ENCODE assay signal across 8 cellular contexts in the genomic region with DNA sequence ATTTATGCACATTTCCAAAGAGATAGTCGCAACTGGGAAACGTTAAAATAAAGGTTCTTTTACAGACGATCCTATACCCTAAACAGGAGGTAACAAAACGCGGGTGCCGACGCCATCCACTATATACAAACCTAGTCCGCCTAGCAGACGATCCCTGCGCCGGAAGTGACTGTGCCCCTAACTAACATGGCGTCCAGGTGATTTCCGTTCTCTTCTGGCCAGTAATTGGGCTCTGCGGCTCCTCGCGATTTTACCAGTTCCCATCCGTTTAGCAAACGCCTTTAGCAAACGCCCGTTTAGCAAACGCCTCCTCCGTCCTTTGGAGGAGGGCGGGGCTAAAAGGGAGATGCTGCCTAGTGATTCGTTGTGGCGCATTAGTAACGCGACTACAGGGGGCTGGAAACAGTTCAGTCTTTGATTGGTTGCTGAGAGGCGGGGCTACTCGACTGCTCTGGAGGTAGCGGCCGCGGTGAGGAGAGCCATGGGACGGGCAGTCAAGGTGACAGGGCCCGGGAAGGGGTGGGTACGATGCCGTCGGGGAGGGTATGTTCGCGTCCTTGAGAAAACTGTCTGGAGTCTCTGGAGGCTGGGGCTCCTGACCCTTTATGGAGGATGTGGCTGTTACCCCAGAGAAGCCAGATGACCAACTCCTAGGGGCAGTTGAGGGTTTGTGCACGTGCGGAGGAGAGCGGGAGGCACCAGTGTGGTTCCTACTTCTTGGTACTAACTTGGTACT. TPM values are rescaled to one million over a fixed set of nuclear protein-coding genes. Genes with fewer than 3 reads are reported as not detected.
DNase-seq lines count a peak whose midpoint lies in the region; ATAC-seq and TF ChIP-seq lines count a peak whose summit lies in the region.

LYRM7 (plus strand) TSS at position 405 of the 736 bp plus-strand sequence; CDS start at position 482, 77 bp downstream.

- H3K9me3 Mint-ChIP-seq in activated T-helper 17 cell treated with anti-CD3 and anti-CD28 coated beads, Interleukin-2, amount 50 U/mL, for 72 hours, result no peaks in the 10 kb centered on the region
- no peaks in the 10 kb centered on the region for H3K9me3 Mint-ChIP-seq in naive thymus-derived CD8-positive, alpha-beta T cell

- H3K27me3 Mint-ChIP-seq in activated T-helper 17 cell treated with anti-CD3 and anti-CD28 coated beads, Interleukin-2, amount 50 U/mL, for 72 hours, result no peaks in the 10 kb centered on the region
- H3K27me3 Mint-ChIP-seq in naive thymus-derived CD8-positive, alpha-beta T cell, result no peaks in the 10 kb centered on the region

- H3K4me1 Mint-ChIP-seq in activated T-helper 17 cell treated with anti-CD3 and anti-CD28 coated beads, Interleukin-2, amount 50 U/mL, for 72 hours, result peaks cover 27% of the 10 kb centered on the region
- peaks cover 32 to 59% (median 49%) of the 10 kb centered on the region in 4 donors for H3K4me1 Mint-ChIP-seq in naive thymus-derived CD8-positive, alpha-beta T cell

- peak within 1 kb of the TSS; percentile 92 for H3K4me3 Mint-ChIP-seq in activated T-helper 17 cell treated with anti-CD3 and anti-CD28 coated beads, Interleukin-2, amount 50 U/mL, for 72 hours
- H3K4me3 Mint-ChIP-seq in naive thymus-derived CD8-positive, alpha-beta T cell, result peak within 1 kb of the TSS; percentile 94 to 100 (median 98)

- ATAC-seq in activated T-helper 17 cell treated with anti-CD3 and anti-CD28 coated beads, Interleukin-2, amount 50 U/mL, for 72 hours (replicated peaks), result peak; percentile 97
- ATAC-seq in naive thymus-derived CD8-positive, alpha-beta T cell, result peak; percentile 94

- H3K4me3 ChIP-seq in LNCaP clone FGC (ENCODE audit: low read depth, low read length), result peak within 1 kb of the TSS; percentile 61
- peak within 1 kb of the TSS; percentile 84 for H3K4me3 ChIP-seq in fibroblast of mammary gland (ENCODE audit: control insufficient read depth, low read depth, low read length)

- POLR2A ChIA-PET in RWPE1 (lab: Yijun Ruan, JAX; ENCODE audit: low non-redundant PET), result no interaction called here
- POLR2A ChIA-PET in naive thymus-derived CD8-positive, alpha-beta T cell (lab: Charles Lee), result interaction anchor here (0.6 to 3.6 kb wide), 6 partner anchors 15 to 345 kb away, joined by 3 to 22 read pairs (median 3); partner anchors contain the start of gene CDC42SE2

- H3K27ac Mint-ChIP-seq in activated T-helper 17 cell treated with anti-CD3 and anti-CD28 coated beads, Interleukin-2, amount 50 U/mL, for 72 hours, result peak within 1 kb of the TSS; percentile 91
- peak within 1 kb of the TSS; percentile 88 to 99 (median 96) for H3K27ac Mint-ChIP-seq in naive thymus-derived CD8-positive, alpha-beta T cell

- TF ChIP-seq CTCF in LNCaP clone FGC (IDR thresholded peaks at IDR 0.05; ENCODE audit: control insufficient read depth, extremely low read depth, insufficient read depth) (no peak), RWPE1 (conservative IDR thresholded peaks at IDR 0.05; ENCODE audit: low read depth) (no peak), fibroblast of mammary gland (conservative IDR thresholded peaks at IDR 0.05; ENCODE audit: control insufficient read depth, insufficient read depth, low read depth, low read length) (no peak)

- CTCF ChIA-PET in RWPE1 (lab: Yijun Ruan, JAX), result no interaction called here

- DNase-seq in Daoy (ENCODE audit: low read depth) (peak; percentile 99), GOT3 (lab: John Stamatoyannopoulos, UW) (peak; percentile 96), LNCaP clone FGC (ENCODE audit: low read depth) (peak; percentile 99), RWPE1 (ENCODE audit: low spot score) (peak; percentile 97), fibroblast of mammary gland (ENCODE audit: low read depth) (peak; percentile 99)
- peak; percentile 77 to 99 (median 96) for DNase-seq in naive thymus-derived CD8-positive, alpha-beta T cell
- peak; percentile 85 to 97 (median 96) for DNase-seq in stimulated activated naive CD4-positive, alpha-beta T cell (lab: John Stamatoyannopoulos, UW)

- H3K36me3 Mint-ChIP-seq in activated T-helper 17 cell treated with anti-CD3 and anti-CD28 coated beads, Interleukin-2, amount 50 U/mL, for 72 hours (ENCODE audit: low read depth), result peaks cover 4% of the 10 kb centered on the region
- peaks cover 0 to 6% (median 2%) of the 10 kb centered on the region in 3 donors for H3K36me3 Mint-ChIP-seq in naive thymus-derived CD8-positive, alpha-beta T cell

- H3K27ac ChIP-seq in RWPE1, result peak within 1 kb of the TSS; percentile 75

RNA-seq across cellular contexts. Expression of gene LYRM7, which starts in this region (rescaled TPM):
- 14.9 and 22.0 TPM in 2 replicates for total RNA-seq in Daoy (2014; rRNA removed; shearing (Covaris generic))
- 10 to 100 TPM; 14.2 to 19.9 TPM for total RNA-seq in activated T-helper 17 cell treated with anti-CD3 and anti-CD28 coated beads, Interleukin-2, amount 50 U/mL, for 72 hours
- total RNA-seq in naive thymus-derived CD8-positive, alpha-beta T cell, result 10 to 100 TPM; 16.5 to 17.7 TPM
- 10 to 100 TPM in 1 of 3 donors, 1 to 10 TPM in 2; 9.3 to 13.6 (median 9.8) TPM for polyA plus RNA-seq in naive thymus-derived CD8-positive, alpha-beta T cell

Comparison
In these comparisons a context has a peak if more than half of its experiments do, and no peak if none do; other contexts are left out.
1. Peak in every context shown above with its lines: DNase-seq, ATAC-seq, H3K4me3 ChIP-seq and H3K27ac ChIP-seq.